In genomic region chr21:34147835-34148804, GRCh38 we compare ENCODE assay signal across 1 cellular context.
TF ChIP-seq lines count a peak whose summit lies in the region.

No MANE protein-coding gene starts in this region.

TF ChIP-seq in IMR-90, 13 proteins besides CTCF, POLR2A, EP300 and RAD21:
- TF ChIP-seq CHD1 (IDR thresholded peaks at IDR 0.05; ENCODE audit: low read depth, low read length): no peak
- TF ChIP-seq SMC3 (IDR thresholded peaks at IDR 0.05; ENCODE audit: low read depth, low read length): no peak
- TF ChIP-seq CEBPB (IDR thresholded peaks at IDR 0.05; ENCODE audit: low read depth, low read length): no peak
- no peak for TF ChIP-seq MAFK (IDR thresholded peaks at IDR 0.05; ENCODE audit: low read depth, low read length)
- no peak for TF ChIP-seq MXI1 (IDR thresholded peaks at IDR 0.05; ENCODE audit: borderline replicate concordance, low read depth, low read length)
- no peak for TF ChIP-seq MAZ (IDR thresholded peaks at IDR 0.05; ENCODE audit: borderline replicate concordance, low read depth, low read length)
- no peak for TF ChIP-seq NFE2L2 (IDR thresholded peaks at IDR 0.05; ENCODE audit: low read depth, low read length)
- no peak for TF ChIP-seq USF2 (IDR thresholded peaks at IDR 0.05; ENCODE audit: low read depth, low read length)
- TF ChIP-seq BHLHE40 (IDR thresholded peaks at IDR 0.05; ENCODE audit: low read depth, low read length): no peak
- no peak for TF ChIP-seq FOS (IDR thresholded peaks at IDR 0.05; ENCODE audit: low read depth, low read length)
- TF ChIP-seq ELK1 (IDR thresholded peaks at IDR 0.05; ENCODE audit: borderline replicate concordance, low read depth, low read length): no peak
- TF ChIP-seq RCOR1 (IDR thresholded peaks at IDR 0.05; ENCODE audit: insufficient replicate concordance, low read length): no peak
- TF ChIP-seq RFX5 (IDR thresholded peaks at IDR 0.05; ENCODE audit: low read depth, low read length): no peak
